In the genomic region with DNA sequence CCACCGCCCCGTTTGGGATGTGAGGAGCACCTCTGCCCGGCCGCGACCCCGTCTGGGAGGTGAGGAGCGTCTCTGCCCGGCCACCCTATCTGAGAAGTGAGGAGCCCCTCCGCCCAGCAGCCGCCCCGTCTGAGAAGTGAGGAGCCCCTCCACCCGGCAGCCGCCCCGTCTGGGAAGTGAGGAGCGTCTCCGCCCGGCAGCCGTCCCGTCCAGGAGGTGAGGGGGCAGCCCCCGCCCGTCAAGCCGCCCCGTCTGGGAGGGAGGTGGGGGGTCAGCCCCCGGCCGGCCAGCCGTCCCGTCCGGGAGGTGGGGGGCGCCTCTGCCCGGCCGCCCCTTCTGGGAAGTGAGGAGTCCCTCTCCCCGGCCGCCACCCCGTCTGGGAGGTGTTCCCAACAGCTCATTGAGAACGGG, we compare ENCODE assay signal across 15 cellular contexts. TPM values are rescaled to one million over a fixed set of nuclear protein-coding genes. Genes with fewer than 3 reads are reported as not detected.
"Had no signal": no experiment of that assay in that cellular context is flagged by ENCODE, and none has a peak within 500 bp of the region (broad histone marks: within the 10 kb centered on the region; RNA-seq: fewer than 3 reads in every experiment).

No MANE protein-coding gene starts in this region.

RNA-seq across cellular contexts. Expression of gene S100A3, which starts 26.0 kb away (rescaled TPM):
- total RNA-seq: activated B cell treated with CpG ODN at 0.5 μM for 24 hours; activated CD4-positive, alpha-beta memory T cell treated with anti-CD3 and anti-CD28 coated beads for 36 hours; activated CD4-positive, alpha-beta memory T cell treated with anti-CD3 and anti-CD28 coated beads, Interleukin-2, amount 10 ng/mL, durations not matched to agents 7 days and 5 days; activated CD4-positive, alpha-beta T cell treated with anti-CD3 and anti-CD28 coated beads for 36 hours; activated CD4-positive, alpha-beta T cell treated with anti-CD3 and anti-CD28 coated beads, Interleukin-2, amount 10 ng/mL, durations not matched to agents 24 days and 14 days; activated CD4-positive, alpha-beta T cell treated with anti-CD3 and anti-CD28 coated beads, Interleukin-2, amount 10 ng/mL, durations not matched to agents 7 days and 5 days; activated CD8-positive, alpha-beta memory T cell treated with anti-CD3 and anti-CD28 coated beads for 36 hours; activated CD8-positive, alpha-beta memory T cell treated with anti-CD3 and anti-CD28 coated beads, Interleukin-2, amount 10 ng/mL, durations not matched to agents 7 days and 5 days; activated CD8-positive, alpha-beta T cell treated with anti-CD3 and anti-CD28 coated beads for 36 hours; activated CD8-positive, alpha-beta T cell treated with anti-CD3 and anti-CD28 coated beads, Interleukin-2, amount 10 ng/mL, durations not matched to agents 7 days and 5 days; T-cell; T-helper 1 cell treated with Interleukin-12 subunit alpha and Interleukin-12 subunit beta and Interleukin-4 antibody, amounts not matched to agents 30 ng/mL and 1 ng/mL, for 36 hours; T-helper 17 cell; T-helper 2 cell treated with Interferon-gamma antibody and Interleukin-4, amounts not matched to agents 100 ng/mL and 5 ng/mL, for 36 hours had no signal

RNA-seq across cellular contexts. Expression of gene S100A5, which starts 34.4 kb away (rescaled TPM):
- total RNA-seq: WTC11 had no signal

RNA-seq across cellular contexts. Expression of gene S100A16, which starts 37.9 kb away (rescaled TPM):
- total RNA-seq: activated B cell treated with CpG ODN at 0.5 μM for 24 hours; activated CD4-positive, alpha-beta memory T cell treated with anti-CD3 and anti-CD28 coated beads for 36 hours; activated CD4-positive, alpha-beta memory T cell treated with anti-CD3 and anti-CD28 coated beads, Interleukin-2, amount 10 ng/mL, durations not matched to agents 7 days and 5 days; activated CD4-positive, alpha-beta T cell treated with anti-CD3 and anti-CD28 coated beads for 36 hours; activated CD4-positive, alpha-beta T cell treated with anti-CD3 and anti-CD28 coated beads, Interleukin-2, amount 10 ng/mL, durations not matched to agents 24 days and 14 days; activated CD4-positive, alpha-beta T cell treated with anti-CD3 and anti-CD28 coated beads, Interleukin-2, amount 10 ng/mL, durations not matched to agents 7 days and 5 days; activated CD8-positive, alpha-beta memory T cell treated with anti-CD3 and anti-CD28 coated beads for 36 hours; activated CD8-positive, alpha-beta memory T cell treated with anti-CD3 and anti-CD28 coated beads, Interleukin-2, amount 10 ng/mL, durations not matched to agents 7 days and 5 days; activated CD8-positive, alpha-beta T cell treated with anti-CD3 and anti-CD28 coated beads for 36 hours; activated CD8-positive, alpha-beta T cell treated with anti-CD3 and anti-CD28 coated beads, Interleukin-2, amount 10 ng/mL, durations not matched to agents 7 days and 5 days; T-helper 1 cell treated with Interleukin-12 subunit alpha and Interleukin-12 subunit beta and Interleukin-4 antibody, amounts not matched to agents 30 ng/mL and 1 ng/mL, for 36 hours; T-helper 17 cell; T-helper 2 cell treated with Interferon-gamma antibody and Interleukin-4, amounts not matched to agents 100 ng/mL and 5 ng/mL, for 36 hours had no signal
